Comparison of ENCODE assay signal across 8 cellular contexts in genomic region chr5:179907570-179908324, GRCh38. TPM values are rescaled to one million over a fixed set of nuclear protein-coding genes. Genes with fewer than 3 reads are reported as not detected.
DNase-seq lines count a peak whose midpoint lies in the region; ATAC-seq and TF ChIP-seq lines count a peak whose summit lies in the region.

Gene TBC1D9B (minus strand): TSS chr5:179907897. CDS start chr5:179907821, 76 bp downstream.

- H3K4me1 ChIP-seq in left lung: peaks cover 0 to 32% of the 10 kb centered on the region in 2 donors

- no peaks in the 10 kb centered on the region for H3K9me3 ChIP-seq in left lung

- ATAC-seq in HG02852 (IDR thresholded peaks at IDR 0.05; ENCODE audit: unreplicated experiment) (peak; percentile 86), left lung (peak; percentile 95)

- TF ChIP-seq CTCF in left lung (IDR thresholded peaks at IDR 0.05): peak; percentile 19 to 60

- peaks cover 0 to 20% of the 10 kb centered on the region in 2 donors for H3K36me3 ChIP-seq in left lung

- intact Hi-C loops in left lung (cut with DNase I): loop anchor here in 1 of 2 donors (10.0 kb wide), 1 partner anchor 143 kb away; no protein-coding TSS in a partner anchor

- no peaks in the 10 kb centered on the region for H3K27me3 ChIP-seq in left lung

- H3K4me3 ChIP-seq in left lung: peak within 1 kb of the TSS; percentile 53 to 68

- peak within 1 kb of the TSS; percentile 77 to 86 for H3K27ac ChIP-seq in left lung

- DNase-seq in SHP77 (lab: John Stamatoyannopoulos, UW) (peak; percentile 14 to 54), SHP77 treated with DMSO at 0.1 percent for 48 hours (lab: John Stamatoyannopoulos, UW) (no peak), NCI-H2196 treated with DMSO at 0.1 percent for 48 hours (lab: John Stamatoyannopoulos, UW; ENCODE audit: unreplicated experiment) (peak; percentile 65), dedifferentiated amniotic fluid mesenchymal stem cell (ENCODE audit: extremely low spot score) (peak; percentile 30), left lung (peak; percentile 64 to 95)
- DNase-seq in activated CD4-positive, alpha-beta T cell treated with anti-CD3 and anti-CD28 coated beads, Interleukin-2, amount 50 U/mL, for 1 hour: peak; percentile 64
- peak; percentile 53 for DNase-seq in stimulated activated CD4-positive, alpha-beta T cell treated with anti-CD3 and anti-CD28 coated beads, Interleukin-2, amount 100 ng/mL, for 4 hours (ENCODE audit: low read depth)

RNA-seq across cellular contexts. Expression of gene TBC1D9B, which starts in this region (rescaled TPM):
- 100 to 1,000 TPM; 106 to 124 TPM for total RNA-seq in left lung
